14 cellular contexts compared by ENCODE assay signal in genomic region chr17:63295288-63295687, GRCh38.
"Had no signal": no experiment of that assay in that cellular context is flagged by ENCODE, and none has a peak within 500 bp of the region (broad histone marks: within the 10 kb centered on the region; RNA-seq: fewer than 3 reads in every experiment).

No MANE protein-coding gene starts in this region.

- H3K27ac ChIP-seq: adrenal gland, psoas muscle, right lobe of liver, upper lobe of left lung had no signal

- H3K4me1 ChIP-seq: adrenal gland, psoas muscle, right lobe of liver, upper lobe of left lung had no signal

- DNase-seq: activated B cell treated with CpG ODN at 0.5 μM for 24 hours; activated CD8-positive, alpha-beta memory T cell treated with anti-CD3 and anti-CD28 coated beads for 24 hours; activated naive CD4-positive, alpha-beta T cell treated with Interleukin-2 at 50 U/mL for 16 hours; adrenal gland; cortex of kidney; effector memory CD8-positive, alpha-beta T cell; glutamatergic neuron; immature natural killer cell; nucleus accumbens; psoas muscle; right lobe of liver; stimulated activated CD4-positive, alpha-beta T cell treated with anti-CD3 and anti-CD28 coated beads, Interleukin-2, amount 100 ng/mL, for 48 hours; stimulated activated naive CD4-positive, alpha-beta T cell treated with Interleukin-2 at 50 U/mL for 16 hours; upper lobe of left lung had no signal

- H3K4me3 ChIP-seq: adrenal gland, psoas muscle, right lobe of liver, upper lobe of left lung had no signal

- H3K9me3 ChIP-seq: right lobe of liver had no signal

- H3K27me3 ChIP-seq: adrenal gland, right lobe of liver, upper lobe of left lung had no signal

- H3K36me3 ChIP-seq: adrenal gland, right lobe of liver, upper lobe of left lung had no signal

- ATAC-seq: effector memory CD8-positive, alpha-beta T cell; psoas muscle; right lobe of liver had no signal
